2 cellular contexts compared by ENCODE assay signal in genomic region chr21:45367402-45368351, GRCh38.
TF ChIP-seq lines count a peak whose summit lies in the region.

No MANE protein-coding gene starts in this region.

TF ChIP-seq in A549, 52 proteins besides CTCF, POLR2A, EP300 and RAD21:
- peak; percentile 5; the same call in 1 of the 2 replicates for TF ChIP-seq E2F6 (IDR thresholded peaks at IDR 0.05; ENCODE audit: borderline replicate concordance, low read depth)
- TF ChIP-seq NFE2L2 (conservative IDR thresholded peaks at IDR 0.05; ENCODE audit: low read length), result no peak

TF ChIP-seq in IMR-90, 13 proteins besides CTCF, POLR2A, EP300 and RAD21:
- TF ChIP-seq MAFK (IDR thresholded peaks at IDR 0.05; ENCODE audit: low read depth, low read length), result no peak
- no peak for TF ChIP-seq ELK1 (IDR thresholded peaks at IDR 0.05; ENCODE audit: borderline replicate concordance, low read depth, low read length)
- no peak for TF ChIP-seq NFE2L2 (IDR thresholded peaks at IDR 0.05; ENCODE audit: low read depth, low read length)
- TF ChIP-seq RFX5 (IDR thresholded peaks at IDR 0.05; ENCODE audit: low read depth, low read length), result no peak
- no peak for TF ChIP-seq CEBPB (IDR thresholded peaks at IDR 0.05; ENCODE audit: low read depth, low read length)
- no peak for TF ChIP-seq CHD1 (IDR thresholded peaks at IDR 0.05; ENCODE audit: low read depth, low read length)
- no peak for TF ChIP-seq MAZ (IDR thresholded peaks at IDR 0.05; ENCODE audit: borderline replicate concordance, low read depth, low read length)
- TF ChIP-seq FOS (IDR thresholded peaks at IDR 0.05; ENCODE audit: low read depth, low read length), result no peak
- TF ChIP-seq RCOR1 (IDR thresholded peaks at IDR 0.05; ENCODE audit: insufficient replicate concordance, low read length), result no peak
- TF ChIP-seq USF2 (IDR thresholded peaks at IDR 0.05; ENCODE audit: low read depth, low read length), result no peak
- no peak for TF ChIP-seq MXI1 (IDR thresholded peaks at IDR 0.05; ENCODE audit: borderline replicate concordance, low read depth, low read length)
- TF ChIP-seq SMC3 (IDR thresholded peaks at IDR 0.05; ENCODE audit: low read depth, low read length), result no peak
